In the genomic region with DNA sequence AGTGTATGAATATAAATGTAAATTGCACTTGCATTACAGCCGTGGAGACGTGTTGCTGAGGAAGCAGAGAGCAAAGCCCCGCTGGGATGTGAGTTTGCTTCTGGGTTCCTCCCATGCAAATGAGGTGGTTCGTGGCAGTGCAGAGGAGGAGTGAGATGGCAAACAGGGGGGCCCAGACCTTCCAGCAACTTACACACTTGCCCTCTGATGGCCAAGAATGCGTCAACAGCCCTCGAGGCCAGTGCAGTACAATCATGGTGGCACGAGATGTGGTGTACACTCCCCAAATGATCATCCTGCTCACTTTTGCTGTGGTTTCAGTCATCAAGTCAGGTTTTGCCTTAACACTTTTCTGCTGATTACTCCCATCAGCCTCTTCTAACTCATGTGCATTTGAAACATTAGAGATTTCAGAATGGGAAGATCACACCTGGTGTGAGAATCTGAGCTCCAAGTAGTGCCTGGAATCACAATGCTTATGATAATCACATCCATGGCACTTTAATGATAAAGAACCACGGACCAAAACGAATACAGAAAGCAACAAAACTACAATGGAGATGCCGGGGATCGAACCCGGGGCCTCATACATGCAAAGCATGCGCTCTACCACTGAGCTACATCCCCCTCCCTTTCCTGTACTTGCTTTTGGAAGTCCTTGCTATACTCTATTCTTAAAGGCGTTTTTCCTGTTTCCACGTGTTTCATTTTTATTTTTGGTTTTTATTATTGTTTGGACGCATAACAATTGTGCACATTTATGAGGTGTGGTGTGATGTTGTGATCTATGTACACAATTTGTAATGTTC, we compare ENCODE assay signal across 1 cellular context.
TF ChIP-seq lines count a peak whose summit lies in the region.

No MANE protein-coding gene starts in this region.

TF ChIP-seq in K562, 482 proteins besides CTCF, POLR2A, EP300 and RAD21 (continued from another document and continues in another):
- TF ChIP-seq ZNF407 (IDR thresholded peaks at IDR 0.05; ENCODE audit: low read depth) (peak; percentile 73), EGR1 (conservative IDR thresholded peaks at IDR 0.05) (no peak; the same call in 1 of the 2 replicates), HDAC8 (tag; IDR thresholded peaks at IDR 0.05) (no peak), ZBED1 (IDR thresholded peaks at IDR 0.05) (no peak), IRF9 (tag; IDR thresholded peaks at IDR 0.05) (no peak), ZNF695 (CRISPR knock-in tag; IDR thresholded peaks at IDR 0.05) (no peak), E2F3 (CRISPR knock-in tag; IDR thresholded peaks at IDR 0.05) (0 out of 2 replicates have a peak, but pooled peaks have one; percentile 45), ZNF23 (CRISPR knock-in tag; IDR thresholded peaks at IDR 0.05) (no peak), THRAP3 (IDR thresholded peaks at IDR 0.05; ENCODE audit: borderline replicate concordance) (no peak), KDM2B (CRISPR knock-in tag; IDR thresholded peaks at IDR 0.05) (no peak), MCM5 (IDR thresholded peaks at IDR 0.05; ENCODE audit: low read depth) (no peak), JUND (IDR thresholded peaks at IDR 0.05; ENCODE audit: borderline replicate concordance, low read depth, low read length) (peak; percentile 57), JUND (tag; IDR thresholded peaks at IDR 0.05; ENCODE audit: borderline replicate concordance, low read depth, low read length) (peak; percentile 44; the same call in 2 of the 3 replicates), ZFX (CRISPR knock-in tag; IDR thresholded peaks at IDR 0.05) (peak; percentile 31; the same call in 1 of the 2 replicates), HDAC2 (IDR thresholded peaks at IDR 0.05) (no peak), HIVEP1 (CRISPR knock-in tag; IDR thresholded peaks at IDR 0.05) (no peak), HES1 (IDR thresholded peaks at IDR 0.05; ENCODE audit: low read depth) (peak; percentile 53; the same call in 1 of the 2 replicates), MYNN (IDR thresholded peaks at IDR 0.05) (no peak), MYNN (CRISPR knock-in tag; IDR thresholded peaks at IDR 0.05) (no peak), TFE3 (CRISPR knock-in tag; IDR thresholded peaks at IDR 0.05) (no peak), MTA3 (IDR thresholded peaks at IDR 0.05; ENCODE audit: borderline replicate concordance) (no peak), RBM39 (optimal IDR thresholded peaks at IDR 0.05; ENCODE audit: low read depth, low read length) (peak; percentile 20), RBM14 (IDR thresholded peaks at IDR 0.05; ENCODE audit: borderline replicate concordance, insufficient read depth, low read depth, low read length) (no peak), ZNF586 (CRISPR knock-in tag; conservative IDR thresholded peaks at IDR 0.05) (no peak), SREBF1 (IDR thresholded peaks at IDR 0.05; ENCODE audit: borderline replicate concordance, low read depth, low read length) (no peak), ZNF347 (CRISPR knock-in tag; IDR thresholded peaks at IDR 0.05; ENCODE audit: low read depth) (no peak), ZNF354B (CRISPR knock-in tag; IDR thresholded peaks at IDR 0.05) (no peak), ZNF224 (CRISPR knock-in tag; IDR thresholded peaks at IDR 0.05) (no peak), HDGF (IDR thresholded peaks at IDR 0.05) (peak; percentile 83; the same call in 1 of the 2 replicates), LCOR (CRISPR knock-in tag; IDR thresholded peaks at IDR 0.05) (peak; percentile 50; the same call in 1 of the 2 replicates), THAP7 (CRISPR knock-in tag; IDR thresholded peaks at IDR 0.05) (0 out of 2 replicates have a peak, but pooled peaks have one; percentile 26), SRSF1 (IDR thresholded peaks at IDR 0.05; ENCODE audit: low read depth, low read length) (no peak), PHF8 (IDR thresholded peaks at IDR 0.05; ENCODE audit: borderline replicate concordance, low read length) (peak; percentile 21; the same call in 1 of the 2 replicates), SFPQ (IDR thresholded peaks at IDR 0.05; ENCODE audit: low read depth, low read length) (no peak), SRSF3 (IDR thresholded peaks at IDR 0.05; ENCODE audit: insufficient read depth, low read length) (no peak), ZNF444 (CRISPR knock-in tag; IDR thresholded peaks at IDR 0.05) (no peak), HLTF (IDR thresholded peaks at IDR 0.05) (peak; percentile 21; the same call in 1 of the 2 replicates)
- TF ChIP-seq, protein P1, sequence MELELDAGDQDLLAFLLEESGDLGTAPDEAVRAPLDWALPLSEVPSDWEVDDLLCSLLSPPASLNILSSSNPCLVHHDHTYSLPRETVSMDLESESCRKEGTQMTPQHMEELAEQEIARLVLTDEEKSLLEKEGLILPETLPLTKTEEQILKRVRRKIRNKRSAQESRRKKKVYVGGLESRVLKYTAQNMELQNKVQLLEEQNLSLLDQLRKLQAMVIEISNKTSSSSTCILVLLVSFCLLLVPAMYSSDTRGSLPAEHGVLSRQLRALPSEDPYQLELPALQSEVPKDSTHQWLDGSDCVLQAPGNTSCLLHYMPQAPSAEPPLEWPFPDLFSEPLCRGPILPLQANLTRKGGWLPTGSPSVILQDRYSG (tag; conservative IDR thresholded peaks at IDR 0.05; ENCODE audit: low read depth): no peak
- TF ChIP-seq, protein P2, sequence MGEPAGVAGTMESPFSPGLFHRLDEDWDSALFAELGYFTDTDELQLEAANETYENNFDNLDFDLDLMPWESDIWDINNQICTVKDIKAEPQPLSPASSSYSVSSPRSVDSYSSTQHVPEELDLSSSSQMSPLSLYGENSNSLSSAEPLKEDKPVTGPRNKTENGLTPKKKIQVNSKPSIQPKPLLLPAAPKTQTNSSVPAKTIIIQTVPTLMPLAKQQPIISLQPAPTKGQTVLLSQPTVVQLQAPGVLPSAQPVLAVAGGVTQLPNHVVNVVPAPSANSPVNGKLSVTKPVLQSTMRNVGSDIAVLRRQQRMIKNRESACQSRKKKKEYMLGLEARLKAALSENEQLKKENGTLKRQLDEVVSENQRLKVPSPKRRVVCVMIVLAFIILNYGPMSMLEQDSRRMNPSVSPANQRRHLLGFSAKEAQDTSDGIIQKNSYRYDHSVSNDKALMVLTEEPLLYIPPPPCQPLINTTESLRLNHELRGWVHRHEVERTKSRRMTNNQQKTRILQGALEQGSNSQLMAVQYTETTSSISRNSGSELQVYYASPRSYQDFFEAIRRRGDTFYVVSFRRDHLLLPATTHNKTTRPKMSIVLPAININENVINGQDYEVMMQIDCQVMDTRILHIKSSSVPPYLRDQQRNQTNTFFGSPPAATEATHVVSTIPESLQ (CRISPR knock-in tag; IDR thresholded peaks at IDR 0.05): no peak
- TF ChIP-seq, protein P3, sequence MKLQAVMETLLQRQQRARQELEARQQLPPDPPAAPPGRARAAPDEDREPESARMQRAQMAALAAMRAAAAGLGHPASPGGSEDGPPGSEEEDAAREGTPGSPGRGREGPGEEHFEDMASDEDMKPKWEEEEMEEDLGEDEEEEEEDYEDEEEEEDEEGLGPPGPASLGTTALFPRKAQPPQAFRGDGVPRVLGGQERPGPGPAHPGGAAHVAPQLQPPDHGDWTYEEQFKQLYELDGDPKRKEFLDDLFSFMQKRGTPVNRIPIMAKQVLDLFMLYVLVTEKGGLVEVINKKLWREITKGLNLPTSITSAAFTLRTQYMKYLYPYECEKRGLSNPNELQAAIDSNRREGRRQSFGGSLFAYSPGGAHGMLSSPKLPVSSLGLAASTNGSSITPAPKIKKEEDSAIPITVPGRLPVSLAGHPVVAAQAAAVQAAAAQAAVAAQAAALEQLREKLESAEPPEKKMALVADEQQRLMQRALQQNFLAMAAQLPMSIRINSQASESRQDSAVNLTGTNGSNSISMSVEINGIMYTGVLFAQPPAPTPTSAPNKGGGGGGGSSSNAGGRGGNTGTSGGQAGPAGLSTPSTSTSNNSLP (IDR thresholded peaks at IDR 0.05; ENCODE audit: borderline replicate concordance, low read depth, low read length): peak; percentile 61; the same call in 1 of the 2 replicates
